ENCODE assay signal across 8 cellular contexts in genomic region chr9:121286973-121287721, GRCh38.
A peak's percentile ranks its signal among the peaks of the same experiment; 100 is the strongest.
DNase-seq lines count a peak whose midpoint lies in the region; TF ChIP-seq lines count a peak whose summit lies in the region.

No MANE protein-coding gene starts in this region.

- DNase-seq in activated naive CD4-positive, alpha-beta T cell treated with Interleukin-2 at 50 U/mL for 16 hours = peak; percentile 17
- no peak for DNase-seq in activated naive CD4-positive, alpha-beta T cell treated with anti-CD3 and anti-CD28 coated beads, Interleukin-2, amount 50 U/mL, for 16 hours
- DNase-seq in NOMO-1 treated with dmso at 0.1 percent for 144 hours (lab: John Stamatoyannopoulos, UW; ENCODE audit: unreplicated experiment) (peak; percentile 31), cerebellar cortex (ENCODE audit: low spot score) (peak; percentile 77), kidney glomerular epithelial cell (lab: John Stamatoyannopoulos, UW) (peak; percentile 88), NCI-H1092 treated with DMSO at 0.1 percent for 48 hours (lab: John Stamatoyannopoulos, UW) (no peak), GM20000 (ENCODE audit: low spot score) (no peak)
- peak; percentile 57 for DNase-seq in stimulated activated CD4-positive, alpha-beta T cell treated with anti-CD3 and anti-CD28 coated beads, Interleukin-15, amount 100 ng/mL, for 24 hours

- no peak for TF ChIP-seq CTCF in GM20000 (IDR thresholded peaks at IDR 0.05; ENCODE audit: extremely low read depth, missing control alignments)

Comparison
In these comparisons a context has a peak if more than half of its experiments do, and no peak if none do; other contexts are left out.
1. DNase-seq: peak in activated naive CD4-positive, alpha-beta T cell treated with Interleukin-2 at 50 U/mL for 16 hours (single experiment), NOMO-1 treated with dmso at 0.1 percent for 144 hours (single experiment), cerebellar cortex (single experiment), kidney glomerular epithelial cell (single experiment) and stimulated activated CD4-positive, alpha-beta T cell treated with anti-CD3 and anti-CD28 coated beads, Interleukin-15, amount 100 ng/mL, for 24 hours (single experiment); none in activated naive CD4-positive, alpha-beta T cell treated with anti-CD3 and anti-CD28 coated beads, Interleukin-2, amount 50 U/mL, for 16 hours (single experiment), NCI-H1092 treated with DMSO at 0.1 percent for 48 hours (single experiment) and GM20000 (single experiment).